Comparison of ENCODE assay signal across 18 cellular contexts in genomic region chr4:87469390-87469789, GRCh38. TPM values are rescaled to one million over a fixed set of nuclear protein-coding genes. Genes with fewer than 3 reads are reported as not detected.
"Had no signal": no experiment of that assay in that cellular context is flagged by ENCODE, and none has a peak within 500 bp of the region (broad histone marks: within the 10 kb centered on the region; RNA-seq: fewer than 3 reads in every experiment).

No MANE protein-coding gene starts in this region.

- H3K9me3 Mint-ChIP-seq: activated naive CD4-positive, alpha-beta T cell treated with anti-CD3 and anti-CD28 coated beads, Interleukin-2, amount 50 U/mL, for 72 hours; activated T-cell treated with anti-CD3 and anti-CD28 coated beads, Interleukin-2, amount 50 U/mL, for 24 hours; dendritic cell treated with granulocyte-macrophage colony-stimulating factor and Interleukin-4, amounts not matched to agents 40 ng/mL and 50 ng/mL, for 4 days; neural progenitor cell had no signal

- H3K27me3 Mint-ChIP-seq: activated T-cell treated with anti-CD3 and anti-CD28 coated beads, Interleukin-2, amount 50 U/mL, for 24 hours; dendritic cell treated with granulocyte-macrophage colony-stimulating factor and Interleukin-4, amounts not matched to agents 40 ng/mL and 50 ng/mL, for 4 days had no signal

- H3K4me3 Mint-ChIP-seq: activated T-cell treated with anti-CD3 and anti-CD28 coated beads, Interleukin-2, amount 50 U/mL, for 24 hours; dendritic cell treated with granulocyte-macrophage colony-stimulating factor and Interleukin-4, amounts not matched to agents 40 ng/mL and 50 ng/mL, for 4 days; neural progenitor cell had no signal

- H3K4me1 ChIP-seq: body of pancreas, gastrocnemius medialis, neural progenitor cell, thyroid gland had no signal

- H3K27me3 ChIP-seq: body of pancreas, gastrocnemius medialis, heart right ventricle, neural progenitor cell, ovary, thyroid gland had no signal

- H3K36me3 ChIP-seq: gastrocnemius medialis, neural progenitor cell, ovary, thyroid gland had no signal

- DNase-seq: activated CD4-positive, alpha-beta T cell treated with anti-CD3 and anti-CD28 coated beads, Interleukin-2, amount 50 U/mL, for 48 hours; activated CD4-positive, CD25-positive, alpha-beta regulatory T cell treated with anti-CD3 and anti-CD28 coated beads, Interleukin-2, amount 50 U/mL, for 72 hours; activated effector memory CD4-positive, alpha-beta T cell treated with anti-CD3 and anti-CD28 coated beads, Interleukin-2, amount 50 U/mL, for 16 hours; activated T-cell treated with anti-CD3 and anti-CD28 coated beads, Interleukin-2, amount 50 U/mL, for 24 hours; amygdala; body of pancreas; cerebellar nuclear complex; effector memory CD4-positive, alpha-beta T cell; gastrocnemius medialis; heart right ventricle; left colon; ovary; stimulated activated CD4-positive, alpha-beta T cell treated with anti-CD3 and anti-CD28 coated beads, Interleukin-12 subunit alpha, Interleukin-12 subunit beta, amount 100 ng/mL, for 4 hours; stimulated activated CD4-positive, alpha-beta T cell treated with anti-CD3 and anti-CD28 coated beads, Interleukin-2, amount 100 ng/mL, for 24 hours; thyroid gland had no signal

- ATAC-seq: body of pancreas, gastrocnemius medialis, left colon had no signal

- H3K9me3 ChIP-seq: body of pancreas, gastrocnemius medialis, heart right ventricle, ovary, thyroid gland had no signal

- H3K27ac Mint-ChIP-seq: activated T-cell treated with anti-CD3 and anti-CD28 coated beads, Interleukin-2, amount 50 U/mL, for 24 hours; dendritic cell treated with granulocyte-macrophage colony-stimulating factor and Interleukin-4, amounts not matched to agents 40 ng/mL and 50 ng/mL, for 4 days; neural progenitor cell had no signal

- H3K4me3 ChIP-seq: body of pancreas, gastrocnemius medialis, heart right ventricle, neural progenitor cell, ovary, thyroid gland had no signal

- H3K27ac ChIP-seq: body of pancreas, gastrocnemius medialis, neural progenitor cell, ovary, thyroid gland had no signal

RNA-seq across cellular contexts. Expression of gene SPARCL1, which starts 59.8 kb away (rescaled TPM):
- total RNA-seq: activated naive CD4-positive, alpha-beta T cell treated with anti-CD3 and anti-CD28 coated beads, Interleukin-2, amount 50 U/mL, for 72 hours had no signal
